Comparison of ENCODE assay signal across 36 cellular contexts in genomic region chr5:169088032-169088726, GRCh38.
"Had no signal": no experiment of that assay in that cellular context is flagged by ENCODE, and none has a peak within 500 bp of the region (broad histone marks: within the 10 kb centered on the region; RNA-seq: fewer than 3 reads in every experiment).

No MANE protein-coding gene starts in this region.

- H3K27ac ChIP-seq: adrenal gland, body of pancreas, cardiac muscle cell, coronary artery, dorsolateral prefrontal cortex, lower lobe of right lung, neutrophil, skin epidermis, thoracic aorta, VCaP had no signal

- H3K4me1 ChIP-seq: adrenal gland, body of pancreas, lower lobe of right lung had no signal

- H3K4me3 Mint-ChIP-seq: activated CD4-positive, alpha-beta memory T cell treated with anti-CD3 and anti-CD28 coated beads for 36 hours; activated CD4-positive, alpha-beta T cell treated with anti-CD3 and anti-CD28 coated beads, Interleukin-2, amount 10 ng/mL, durations not matched to agents 24 days and 14 days; activated naive CD4-positive, alpha-beta T cell treated with anti-CD3 and anti-CD28 coated beads for 36 hours; activated naive CD8-positive, alpha-beta T cell treated with anti-CD3 and anti-CD28 coated beads for 36 hours; activated T-helper 1 cell treated with anti-CD3 and anti-CD28 coated beads, Interleukin-12 subunit alpha, Interleukin-12 subunit beta, Interleukin-2, Interleukin-4 antibody, amounts not matched to agents 30 ng/mL and 10 ng/mL and 1 ng/mL, durations not matched to agents 14 hours and 24 hours and 36 hours; effector memory CD8-positive, alpha-beta T cell; naive thymus-derived CD8-positive, alpha-beta T cell; stimulated activated naive CD8-positive, alpha-beta T cell treated with anti-CD3 and anti-CD28 coated beads, Interleukin-15, Interleukin-2, amounts not matched to agents 100 ng/mL and 50 ng/mL, for 24 hours; T-helper 1 cell treated with Interleukin-12 subunit alpha and Interleukin-12 subunit beta and Interleukin-4 antibody, amounts not matched to agents 30 μg/mL and 1 μg/mL, for 36 hours had no signal

- H3K9me3 Mint-ChIP-seq: activated CD4-positive, alpha-beta memory T cell treated with anti-CD3 and anti-CD28 coated beads for 36 hours; activated CD4-positive, alpha-beta T cell treated with anti-CD3 and anti-CD28 coated beads, Interleukin-2, amount 10 ng/mL, durations not matched to agents 24 days and 14 days; activated naive CD4-positive, alpha-beta T cell treated with anti-CD3 and anti-CD28 coated beads for 36 hours; activated naive CD8-positive, alpha-beta T cell treated with anti-CD3 and anti-CD28 coated beads for 36 hours; activated T-helper 1 cell treated with anti-CD3 and anti-CD28 coated beads, Interleukin-12 subunit alpha, Interleukin-12 subunit beta, Interleukin-2, Interleukin-4 antibody, amounts not matched to agents 30 ng/mL and 10 ng/mL and 1 ng/mL, durations not matched to agents 14 hours and 24 hours and 36 hours; effector memory CD8-positive, alpha-beta T cell; stimulated activated naive CD8-positive, alpha-beta T cell treated with anti-CD3 and anti-CD28 coated beads, Interleukin-15, Interleukin-2, amounts not matched to agents 100 ng/mL and 50 ng/mL, for 24 hours; T-helper 1 cell treated with Interleukin-12 subunit alpha and Interleukin-12 subunit beta and Interleukin-4 antibody, amounts not matched to agents 30 μg/mL and 1 μg/mL, for 36 hours had no signal

- H3K4me1 Mint-ChIP-seq: activated CD4-positive, alpha-beta T cell treated with anti-CD3 and anti-CD28 coated beads, Interleukin-2, amount 10 ng/mL, durations not matched to agents 24 days and 14 days; activated naive CD8-positive, alpha-beta T cell treated with anti-CD3 and anti-CD28 coated beads for 36 hours; naive thymus-derived CD8-positive, alpha-beta T cell had no signal

- H3K36me3 Mint-ChIP-seq: activated CD4-positive, alpha-beta memory T cell treated with anti-CD3 and anti-CD28 coated beads for 36 hours; activated naive CD8-positive, alpha-beta T cell treated with anti-CD3 and anti-CD28 coated beads for 36 hours; naive thymus-derived CD8-positive, alpha-beta T cell had no signal

- DNase-seq: activated CD4-positive, alpha-beta memory T cell treated with anti-CD3 and anti-CD28 coated beads for 36 hours; activated CD4-positive, alpha-beta T cell treated with anti-CD3 and anti-CD28 coated beads, Interleukin-2, amount 10 ng/mL, durations not matched to agents 24 days and 14 days; activated CD8-positive, alpha-beta memory T cell treated with anti-CD3 and anti-CD28 coated beads, Interleukin-2, amount 50 U/mL, for 4 hours; activated effector memory CD4-positive, alpha-beta T cell treated with anti-CD3 and anti-CD28 coated beads, Interleukin-2, amount 50 U/mL, for 16 hours; activated naive CD4-positive, alpha-beta T cell treated with anti-CD3 and anti-CD28 coated beads for 36 hours; activated naive CD8-positive, alpha-beta T cell treated with anti-CD3 and anti-CD28 coated beads for 36 hours; activated T-cell treated with anti-CD3 and anti-CD28 coated beads, Interleukin-2, amount 50 U/mL, for 1 hour; aorta; body of pancreas; dorsolateral prefrontal cortex; effector memory CD8-positive, alpha-beta T cell; foreskin fibroblast; head of caudate nucleus; hippocampal formation; lower lobe of right lung; mesenchymal stem cell; naive thymus-derived CD8-positive, alpha-beta T cell; stimulated activated CD4-positive, alpha-beta T cell treated with anti-CD3 and anti-CD28 coated beads, Interleukin-12 subunit alpha, Interleukin-12 subunit beta, amount 100 ng/mL, for 4 hours; stimulated activated CD4-positive, alpha-beta T cell treated with anti-CD3 and anti-CD28 coated beads, Interleukin-4, amount 100 ng/mL, for 1 hour; T-helper 9 cell; trophoblast cell had no signal

- H3K27ac Mint-ChIP-seq: activated CD4-positive, alpha-beta memory T cell treated with anti-CD3 and anti-CD28 coated beads for 36 hours; activated CD4-positive, alpha-beta T cell treated with anti-CD3 and anti-CD28 coated beads, Interleukin-2, amount 10 ng/mL, durations not matched to agents 24 days and 14 days; activated naive CD4-positive, alpha-beta T cell treated with anti-CD3 and anti-CD28 coated beads for 36 hours; activated naive CD8-positive, alpha-beta T cell treated with anti-CD3 and anti-CD28 coated beads for 36 hours; activated T-helper 1 cell treated with anti-CD3 and anti-CD28 coated beads, Interleukin-12 subunit alpha, Interleukin-12 subunit beta, Interleukin-2, Interleukin-4 antibody, amounts not matched to agents 30 ng/mL and 10 ng/mL and 1 ng/mL, durations not matched to agents 14 hours and 24 hours and 36 hours; effector memory CD8-positive, alpha-beta T cell; progenitor cell of endocrine pancreas; stimulated activated naive CD8-positive, alpha-beta T cell treated with anti-CD3 and anti-CD28 coated beads, Interleukin-15, Interleukin-2, amounts not matched to agents 100 ng/mL and 50 ng/mL, for 24 hours; T-helper 1 cell treated with Interleukin-12 subunit alpha and Interleukin-12 subunit beta and Interleukin-4 antibody, amounts not matched to agents 30 μg/mL and 1 μg/mL, for 36 hours had no signal

- H3K36me3 ChIP-seq: adrenal gland, cardiac muscle cell, lower lobe of right lung, neutrophil, thoracic aorta had no signal

- ATAC-seq: activated CD4-positive, CD25-positive, alpha-beta regulatory T cell treated with anti-CD3 and anti-CD28 coated beads, Interleukin-2, amount 50 U/mL, for 24 hours; body of pancreas; effector memory CD8-positive, alpha-beta T cell; esophagus mucosa; left lobe of liver; lower lobe of right lung; naive thymus-derived CD8-positive, alpha-beta T cell; sciatic nerve had no signal

- H3K9me3 ChIP-seq: adrenal gland, body of pancreas, lower lobe of right lung, neutrophil, thoracic aorta had no signal

- H3K27me3 Mint-ChIP-seq: activated CD4-positive, alpha-beta T cell treated with anti-CD3 and anti-CD28 coated beads, Interleukin-2, amount 10 ng/mL, durations not matched to agents 24 days and 14 days; activated naive CD8-positive, alpha-beta T cell treated with anti-CD3 and anti-CD28 coated beads for 36 hours; progenitor cell of endocrine pancreas; stimulated activated naive CD8-positive, alpha-beta T cell treated with anti-CD3 and anti-CD28 coated beads, Interleukin-15, Interleukin-2, amounts not matched to agents 100 ng/mL and 50 ng/mL, for 24 hours had no signal

- H3K4me3 ChIP-seq: adrenal gland, body of pancreas, cardiac muscle cell, coronary artery, dorsolateral prefrontal cortex, lower lobe of right lung, skin epidermis, thoracic aorta had no signal

- H3K27me3 ChIP-seq: adrenal gland, body of pancreas, cardiac muscle cell, dorsolateral prefrontal cortex, neutrophil had no signal
